27 cellular contexts compared by ENCODE assay signal in the genomic region with DNA sequence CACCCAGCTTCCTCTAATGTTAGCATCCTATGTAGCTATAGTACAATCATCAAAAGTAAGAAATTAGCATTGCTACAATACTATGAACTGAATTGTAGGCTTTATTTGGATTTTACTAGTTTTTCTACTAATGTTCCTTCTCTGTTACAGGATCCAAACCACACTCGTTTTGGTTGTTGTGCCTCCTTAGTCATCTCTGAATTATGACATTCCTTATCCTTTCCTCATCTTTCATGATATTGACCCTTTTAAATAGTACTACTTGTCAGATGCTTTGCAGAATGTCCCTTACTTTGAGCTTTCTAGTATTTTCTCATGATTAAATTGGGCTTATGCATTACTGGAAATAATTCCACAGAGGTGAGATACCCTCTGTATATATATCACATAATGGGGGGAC.
DNase-seq lines count a peak whose midpoint lies in the region; FAIRE-seq and TF ChIP-seq lines count a peak whose summit lies in the region.
"Had no signal": no experiment of that assay in that cellular context is flagged by ENCODE, and none has a peak within 500 bp of the region (broad histone marks: within the 10 kb centered on the region; RNA-seq: fewer than 3 reads in every experiment).

No MANE protein-coding gene starts in this region.

- DNase-seq in GM19239 (ENCODE audit: insufficient read length, low spot score), result no peak
- peak; percentile 8 for DNase-seq in fibroblast of peridontal ligament (ENCODE audit: extremely low read depth)
- peak; percentile 40 for DNase-seq in stromal cell of bone marrow (ENCODE audit: low read depth)
- DNase-seq in SHP77 treated with DMSO at 0.1 percent for 48 hours (lab: John Stamatoyannopoulos, UW), result no peak
- DNase-seq in dedifferentiated amniotic fluid mesenchymal stem cell (ENCODE audit: extremely low spot score), result no peak
- no peak for DNase-seq in NCI-H748 treated with DMSO at 0.1 percent for 48 hours (lab: John Stamatoyannopoulos, UW)
- DNase-seq: activated CD4-positive, alpha-beta T cell treated with anti-CD3 and anti-CD28 coated beads for 4 hours; activated effector memory CD4-positive, alpha-beta T cell treated with anti-CD3 and anti-CD28 coated beads, Interleukin-2, amount 50 U/mL, for 16 hours; activated T-cell treated with anti-CD3 and anti-CD28 coated beads, Interleukin-2, amount 50 U/mL, for 1 hour; body of pancreas; CD4-positive, CD25-positive, alpha-beta regulatory T cell; H7; hypothalamus; KBM-7; left ventricle myocardium superior; naive B cell; NCI-H1436; NCI-H2107; NCI-H446 treated with DMSO at 0.1 percent for 48 hours; Right ventricle myocardium superior; sigmoid colon; stimulated activated naive CD4-positive, alpha-beta T cell; uterus had no signal

- peak overlapping the region; percentile 71 for H3K27ac ChIP-seq in VCaP
- H3K27ac ChIP-seq: body of pancreas, epithelial cell of prostate, gastroesophageal sphincter, sigmoid colon, uterus had no signal

- peak; percentile 61 for FAIRE-seq in GM19239 (lab: Jason Lieb, UNC)
- FAIRE-seq: D721Med had no signal

- TF ChIP-seq CTCF in VCaP (conservative IDR thresholded peaks at IDR 0.05), result no peak

Comparison
In these comparisons a context has a peak if more than half of its experiments do, and no peak if none do; other contexts are left out.
1. DNase-seq: peak in fibroblast of peridontal ligament (single experiment) and stromal cell of bone marrow (single experiment); none in GM19239 (single experiment), SHP77 treated with DMSO at 0.1 percent for 48 hours (single experiment), dedifferentiated amniotic fluid mesenchymal stem cell (single experiment) and NCI-H748 treated with DMSO at 0.1 percent for 48 hours (single experiment).